ENCODE assay signal across 12 cellular contexts in the genomic region with DNA sequence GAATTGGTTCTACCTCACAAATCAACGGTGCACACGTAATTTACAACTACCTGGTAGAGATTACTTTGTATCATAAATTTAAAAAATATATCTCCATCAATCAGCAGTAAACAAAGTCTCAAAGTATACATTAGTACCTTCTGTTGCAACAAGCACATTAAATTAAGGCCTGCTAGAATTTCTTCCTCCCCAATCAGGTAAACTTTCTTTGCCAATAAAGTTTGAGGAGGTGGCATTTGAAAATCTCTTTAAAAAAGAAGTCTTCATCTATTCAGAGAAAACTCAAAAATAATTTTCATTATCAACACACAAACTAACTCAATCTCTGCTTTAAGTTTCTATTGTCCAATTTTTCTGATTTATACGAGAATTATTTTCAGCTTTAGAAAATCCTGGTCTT. TPM values are rescaled to one million over a fixed set of nuclear protein-coding genes. Genes with fewer than 3 reads are reported as not detected.
A peak's percentile ranks its signal among the peaks of the same experiment; 100 is the strongest.
DNase-seq lines count a peak whose midpoint lies in the region; ATAC-seq and TF ChIP-seq lines count a peak whose summit lies in the region.
"Had no signal": no experiment of that assay in that cellular context is flagged by ENCODE, and none has a peak within 500 bp of the region (broad histone marks: within the 10 kb centered on the region; RNA-seq: fewer than 3 reads in every experiment).

No MANE protein-coding gene starts in this region.

- intact Hi-C loops in activated CD8-positive, alpha-beta T cell treated with anti-CD3 and anti-CD28 coated beads for 36 hours (cut with micrococcal nuclease), result loop anchor here (5.0 kb wide), 1 partner anchor 82 kb away; no protein-coding TSS in a partner anchor

- CTCF ChIA-PET in activated CD8-positive, alpha-beta T cell treated with anti-CD3 and anti-CD28 coated beads for 36 hours (lab: Charles Lee), result interaction anchor here (1.4 to 3.0 kb wide), 4 partner anchors 11 to 20 kb away, joined by 4 to 25 read pairs (median 6); no protein-coding TSS in a partner anchor

- peaks cover 62% of the 10 kb centered on the region for H3K4me1 Mint-ChIP-seq in activated naive CD4-positive, alpha-beta T cell treated with anti-CD3 and anti-CD28 coated beads, Interleukin-2, amount 50 U/mL, for 24 hours
- peaks cover 69% of the 10 kb centered on the region for H3K4me1 Mint-ChIP-seq in activated CD8-positive, alpha-beta T cell treated with anti-CD3 and anti-CD28 coated beads for 36 hours (ENCODE audit: low read depth)
- H3K4me1 Mint-ChIP-seq in glutamatergic neuron (ENCODE audit: low read depth, unreplicated experiment), result peaks cover 34% of the 10 kb centered on the region

- TF ChIP-seq CTCF in activated CD8-positive, alpha-beta T cell treated with anti-CD3 and anti-CD28 coated beads for 36 hours (IDR thresholded peaks at IDR 0.05), result no peak
- TF ChIP-seq CTCF in glutamatergic neuron (IDR thresholded peaks at IDR 0.05; ENCODE audit: partially characterized antibody, unreplicated experiment) (no peak), suprapubic skin (IDR thresholded peaks at IDR 0.05) (no peak)

- H3K9me3 Mint-ChIP-seq in activated naive CD4-positive, alpha-beta T cell treated with anti-CD3 and anti-CD28 coated beads, Interleukin-2, amount 50 U/mL, for 24 hours, result no peaks in the 10 kb centered on the region
- H3K9me3 Mint-ChIP-seq in activated CD8-positive, alpha-beta T cell treated with anti-CD3 and anti-CD28 coated beads for 36 hours, result no peaks in the 10 kb centered on the region
- H3K9me3 Mint-ChIP-seq in glutamatergic neuron (ENCODE audit: unreplicated experiment), result peaks cover 7% of the 10 kb centered on the region

- POLR2A ChIA-PET in activated CD8-positive, alpha-beta T cell treated with anti-CD3 and anti-CD28 coated beads for 36 hours (lab: Charles Lee), result interaction anchor here (1.2 to 7.4 kb wide), 7 partner anchors 8 to 601 kb away, joined by 3 to 41 read pairs (median 5); partner anchors contain the start of gene SSR3

- H3K27ac Mint-ChIP-seq in activated naive CD4-positive, alpha-beta T cell treated with anti-CD3 and anti-CD28 coated beads, Interleukin-2, amount 50 U/mL, for 24 hours, result peak overlapping the region; percentile 74
- peak overlapping the region; percentile 72 for H3K27ac Mint-ChIP-seq in activated CD8-positive, alpha-beta T cell treated with anti-CD3 and anti-CD28 coated beads for 36 hours
- H3K27ac Mint-ChIP-seq in glutamatergic neuron (ENCODE audit: unreplicated experiment), result no peak overlapping the region

- H3K36me3 Mint-ChIP-seq in activated naive CD4-positive, alpha-beta T cell treated with anti-CD3 and anti-CD28 coated beads, Interleukin-2, amount 50 U/mL, for 24 hours, result peaks cover 55% of the 10 kb centered on the region
- H3K36me3 Mint-ChIP-seq in activated CD8-positive, alpha-beta T cell treated with anti-CD3 and anti-CD28 coated beads for 36 hours (ENCODE audit: low read depth), result peaks cover 93% of the 10 kb centered on the region
- no peaks in the 10 kb centered on the region for H3K36me3 Mint-ChIP-seq in glutamatergic neuron (ENCODE audit: unreplicated experiment)

- no peaks in the 10 kb centered on the region for H3K27me3 ChIP-seq in suprapubic skin
- H3K27me3 ChIP-seq: pancreas had no signal

- H3K36me3 ChIP-seq in suprapubic skin, result peaks cover 63% of the 10 kb centered on the region

- no peak overlapping the region for H3K27ac ChIP-seq in suprapubic skin
- H3K27ac ChIP-seq: pancreas had no signal

- H3K4me3 Mint-ChIP-seq in activated naive CD4-positive, alpha-beta T cell treated with anti-CD3 and anti-CD28 coated beads, Interleukin-2, amount 50 U/mL, for 24 hours, result peak overlapping the region; percentile 92
- peak overlapping the region; percentile 97 for H3K4me3 Mint-ChIP-seq in activated CD8-positive, alpha-beta T cell treated with anti-CD3 and anti-CD28 coated beads for 36 hours
- H3K4me3 Mint-ChIP-seq in glutamatergic neuron (ENCODE audit: unreplicated experiment), result peak overlapping the region; percentile 47

- no peak for DNase-seq in activated naive CD4-positive, alpha-beta T cell treated with anti-CD3 and anti-CD28 coated beads, Interleukin-2, amount 50 U/mL, for 16 hours
- no peak for DNase-seq in activated CD8-positive, alpha-beta T cell treated with anti-CD3 and anti-CD28 coated beads for 36 hours
- DNase-seq in glutamatergic neuron, result no peak
- DNase-seq in suprapubic skin (ENCODE audit: low spot score in 2 of 2), result no peak
- no peak for DNase-seq in occipital lobe (lab: John Stamatoyannopoulos, UW)
- DNase-seq in ecto neural progenitor cell (ENCODE audit: low spot score), result no peak
- DNase-seq: activated CD8-positive, alpha-beta memory T cell treated with anti-CD3 and anti-CD28 coated beads, Interleukin-2, amount 50 U/mL, for 4 hours; C1 segment of cervical spinal cord; NCI-H226; pancreas had no signal

- 59% methylated on average over 3 of the region's 3 CpGs for WGBS in suprapubic skin

- no peaks in the 10 kb centered on the region for H3K9me3 ChIP-seq in suprapubic skin
- H3K9me3 ChIP-seq: pancreas had no signal

- no peaks in the 10 kb centered on the region for H3K27me3 Mint-ChIP-seq in activated naive CD4-positive, alpha-beta T cell treated with anti-CD3 and anti-CD28 coated beads, Interleukin-2, amount 50 U/mL, for 24 hours
- no peaks in the 10 kb centered on the region for H3K27me3 Mint-ChIP-seq in activated CD8-positive, alpha-beta T cell treated with anti-CD3 and anti-CD28 coated beads for 36 hours
- H3K27me3 Mint-ChIP-seq in glutamatergic neuron (ENCODE audit: unreplicated experiment), result peaks cover 6% of the 10 kb centered on the region

- H3K4me1 ChIP-seq in suprapubic skin, result peaks cover 49% of the 10 kb centered on the region

- peak overlapping the region; percentile 94 for H3K4me3 ChIP-seq in suprapubic skin

- no peak for ATAC-seq in activated CD8-positive, alpha-beta T cell treated with anti-CD3 and anti-CD28 coated beads for 36 hours
- no peak for ATAC-seq in HG03159 (IDR thresholded peaks at IDR 0.05; ENCODE audit: unreplicated experiment)
- ATAC-seq: pancreas had no signal

- TF ChIP-seq EP300 in suprapubic skin (IDR thresholded peaks at IDR 0.05), result no peak

- no peak for TF ChIP-seq POLR2A in suprapubic skin (IDR thresholded peaks at IDR 0.05)

RNA-seq across cellular contexts. Expression of gene CCNL1, which starts 4.4 kb away (rescaled TPM):
- total RNA-seq in activated CD8-positive, alpha-beta T cell treated with anti-CD3 and anti-CD28 coated beads for 36 hours, result 100 to 1,000 TPM; 180 to 191 TPM
- total RNA-seq in glutamatergic neuron (ENCODE audit: unreplicated experiment) (123 TPM), suprapubic skin (100 to 1,000 TPM; 203 to 665 (median 246) TPM), occipital lobe (104 TPM)

Comparison
In these comparisons a context has a peak if more than half of its experiments do, and no peak if none do; other contexts are left out.
1. H3K4me3 Mint-ChIP-seq: peak in every context shown above with its lines; median percentile 97 in activated CD8-positive, alpha-beta T cell treated with anti-CD3 and anti-CD28 coated beads for 36 hours; 92 in activated naive CD4-positive, alpha-beta T cell treated with anti-CD3 and anti-CD28 coated beads, Interleukin-2, amount 50 U/mL, for 24 hours; 47 in glutamatergic neuron.